Comparison of ENCODE assay signal across 9 cellular contexts in the genomic region with DNA sequence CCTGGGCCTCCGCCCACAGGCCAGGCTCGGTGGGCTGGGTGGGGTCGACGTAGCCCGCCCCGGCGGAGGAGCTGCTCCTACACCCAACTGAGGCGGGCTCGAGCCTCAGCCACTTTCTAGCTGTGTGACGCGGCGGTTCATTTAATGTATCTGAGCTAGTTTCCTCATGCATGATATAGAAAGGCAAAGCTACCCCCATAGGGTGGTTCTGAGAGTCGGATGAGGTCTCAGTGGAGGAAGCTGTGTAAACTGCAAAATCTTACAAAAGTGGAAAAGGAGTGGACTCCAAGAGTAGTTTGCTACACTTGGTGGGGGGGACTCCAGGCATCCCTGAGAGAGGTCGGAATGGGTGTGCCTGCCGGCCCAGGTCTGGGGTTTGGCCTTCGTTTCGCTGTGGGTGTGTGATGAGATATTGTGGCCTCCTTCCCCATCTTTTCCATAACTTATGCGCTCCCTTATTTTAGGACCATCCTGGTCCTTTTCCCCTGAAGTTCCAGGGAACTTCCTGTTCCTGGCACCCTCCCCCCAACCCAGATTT. TPM values are rescaled to one million over a fixed set of nuclear protein-coding genes. Genes with fewer than 3 reads are reported as not detected.
A peak's percentile ranks its signal among the peaks of the same experiment; 100 is the strongest.
DNase-seq lines count a peak whose midpoint lies in the region; ATAC-seq and TF ChIP-seq lines count a peak whose summit lies in the region.
"Had no signal": no experiment of that assay in that cellular context is flagged by ENCODE, and none has a peak within 500 bp of the region (broad histone marks: within the 10 kb centered on the region; RNA-seq: fewer than 3 reads in every experiment).

No MANE protein-coding gene starts in this region.

- no peaks in the 10 kb centered on the region for H3K9me3 ChIP-seq in CD8-positive, alpha-beta memory T cell (ENCODE audit: low read length)
- no peaks in the 10 kb centered on the region for H3K9me3 ChIP-seq in muscle layer of duodenum (ENCODE audit: control insufficient read depth in 1 of 2, low read length in 2 of 2)

- no peaks in the 10 kb centered on the region for H3K27me3 ChIP-seq in CD8-positive, alpha-beta memory T cell (ENCODE audit: insufficient read depth, low read length, poor library complexity, severe bottlenecking)
- H3K27me3 ChIP-seq in muscle layer of duodenum (ENCODE audit: low read depth, low read length), result no peaks in the 10 kb centered on the region

- H3K9me3 Mint-ChIP-seq in CD8-positive, alpha-beta memory T cell, result no peaks in the 10 kb centered on the region

- H3K27ac Mint-ChIP-seq in CD8-positive, alpha-beta memory T cell, result peak overlapping the region in 5 of 8 donors; percentile 19 to 77 (median 47)

- peak; percentile 29 for ATAC-seq in GM21447 (IDR thresholded peaks at IDR 0.05; ENCODE audit: unreplicated experiment)

- H3K4me1 ChIP-seq in CD8-positive, alpha-beta memory T cell (ENCODE audit: insufficient read depth, low read length), result peaks cover 14% of the 10 kb centered on the region
- peaks cover 8 to 27% of the 10 kb centered on the region in 2 donors for H3K4me1 ChIP-seq in muscle layer of duodenum (ENCODE audit: control insufficient read depth in 1 of 2, insufficient read depth in 2 of 2, low read length in 2 of 2)

- no peaks in the 10 kb centered on the region for H3K36me3 ChIP-seq in CD8-positive, alpha-beta memory T cell (ENCODE audit: insufficient read depth, low read length)
- H3K36me3 ChIP-seq in muscle layer of duodenum (ENCODE audit: control insufficient read depth in 1 of 2, insufficient read depth in 2 of 2, low read length in 2 of 2), result no peaks in the 10 kb centered on the region

- POLR2A ChIA-PET in CD8-positive, alpha-beta memory T cell (lab: Charles Lee), result interaction anchor here (1.0 kb wide), 1 partner anchor 134 kb away, joined by 3 read pairs; a partner anchor contains a TSS

- DNase-seq in CD8-positive, alpha-beta memory T cell, result no peak
- DNase-seq in NAMALWA (ENCODE audit: low spot score) (peak; percentile 62), coronary artery (ENCODE audit: low spot score) (peak; percentile 72), C1 segment of cervical spinal cord (lab: John Stamatoyannopoulos, UW) (no peak), amniotic stem cell (lab: John Stamatoyannopoulos, UW) (no peak)
- no peak for DNase-seq in stimulated activated CD4-positive, alpha-beta T cell treated with anti-CD3 and anti-CD28 coated beads, Interleukin-15, amount 100 ng/mL, for 24 hours

- CTCF ChIA-PET in CD8-positive, alpha-beta memory T cell (lab: Charles Lee), result interaction anchor here (1.3 kb wide), 1 partner anchor 12 kb away, joined by 4 read pairs; no protein-coding TSS in a partner anchor

- peak overlapping the region; percentile 25 for H3K27ac ChIP-seq in CD8-positive, alpha-beta memory T cell (ENCODE audit: low read depth, low read length)
- H3K27ac ChIP-seq in coronary artery (peak overlapping the region; percentile 58 to 91), muscle layer of duodenum (ENCODE audit: low read length) (no peak overlapping the region)

- H3K27me3 Mint-ChIP-seq in CD8-positive, alpha-beta memory T cell, result peaks cover 8 to 10% of the 10 kb centered on the region in 2 donors

- TF ChIP-seq CTCF in coronary artery (IDR thresholded peaks at IDR 0.05), result no peak

- peaks cover 11 to 32% (median 21%) of the 10 kb centered on the region in 3 donors for H3K4me1 Mint-ChIP-seq in CD8-positive, alpha-beta memory T cell

- peak overlapping the region; percentile 72 to 88 (median 82) for H3K4me3 Mint-ChIP-seq in CD8-positive, alpha-beta memory T cell

- peak overlapping the region; percentile 38 for H3K4me3 ChIP-seq in CD8-positive, alpha-beta memory T cell (ENCODE audit: low read length)
- peak overlapping the region; percentile 94 for H3K4me3 ChIP-seq in coronary artery
- H3K4me3 ChIP-seq in muscle layer of duodenum (ENCODE audit: low read depth in 1 of 2, low read length in 2 of 2), result peak overlapping the region; percentile 81 to 90

- H3K36me3 Mint-ChIP-seq in CD8-positive, alpha-beta memory T cell, result no peaks in the 10 kb centered on the region

RNA-seq across cellular contexts. Expression of a gene that starts 0.9 kb away (rescaled TPM):
- total RNA-seq in CD8-positive, alpha-beta memory T cell, result 10 to 100 TPM; 12.7 to 18.2 TPM
- 4.4 TPM for polyA plus RNA-seq in CD8-positive, alpha-beta memory T cell

RNA-seq across cellular contexts. Expression of a gene that starts 40.2 kb away (rescaled TPM):
- not detected for total RNA-seq in CD8-positive, alpha-beta memory T cell
- not detected for polyA plus RNA-seq in CD8-positive, alpha-beta memory T cell
- total RNA-seq: T-helper 1 cell treated with Interleukin-12 subunit alpha and Interleukin-12 subunit beta and Interleukin-4 antibody, amounts not matched to agents 30 ng/mL and 1 ng/mL, for 36 hours had no signal

Comparison
In these comparisons a context has a peak if more than half of its experiments do, and no peak if none do; other contexts are left out.
1. DNase-seq: peak in NAMALWA (single experiment) and coronary artery (single experiment); none in CD8-positive, alpha-beta memory T cell (0 of 5), C1 segment of cervical spinal cord (0 of 14), amniotic stem cell (single experiment) and stimulated activated CD4-positive, alpha-beta T cell treated with anti-CD3 and anti-CD28 coated beads, Interleukin-15, amount 100 ng/mL, for 24 hours (single experiment).
2. H3K4me3 ChIP-seq: peak in every context shown above with its lines; median percentile 94 in coronary artery; 86 in muscle layer of duodenum; 38 in CD8-positive, alpha-beta memory T cell.